ENCODE assay signal across 12 cellular contexts in the genomic region with DNA sequence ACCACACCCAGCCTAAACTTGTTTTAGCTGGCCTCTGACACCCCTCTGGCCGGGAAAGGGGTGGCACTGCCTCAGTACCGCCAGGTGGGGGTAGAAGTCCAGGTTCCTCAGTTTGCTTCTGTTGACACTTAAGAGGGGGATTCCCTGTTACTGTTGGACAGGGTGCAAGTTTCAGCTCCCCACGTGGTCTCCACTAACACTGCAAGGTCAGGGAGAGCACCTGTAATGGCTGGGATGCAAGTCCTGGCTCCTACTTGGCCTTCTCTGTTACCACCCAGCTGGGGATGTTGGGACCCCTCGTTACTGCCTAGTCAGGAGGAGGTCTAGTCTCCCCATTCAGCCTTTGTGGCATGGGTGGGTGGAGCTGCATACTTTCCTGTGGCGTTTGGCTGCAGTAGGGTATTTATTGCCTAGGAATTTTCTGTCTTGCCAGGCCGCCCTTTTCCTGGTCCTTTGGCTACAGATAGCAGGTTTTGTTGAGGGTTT. TPM values are rescaled to one million over a fixed set of nuclear protein-coding genes. Genes with fewer than 3 reads are reported as not detected.
DNase-seq lines count a peak whose midpoint lies in the region; ATAC-seq and TF ChIP-seq lines count a peak whose summit lies in the region.
"Had no signal": no experiment of that assay in that cellular context is flagged by ENCODE, and none has a peak within 500 bp of the region (broad histone marks: within the 10 kb centered on the region; RNA-seq: fewer than 3 reads in every experiment).

No MANE protein-coding gene starts in this region.

- POLR2A ChIA-PET in CD4-positive, alpha-beta T cell (lab: Charles Lee) = no interaction called here

- peaks cover 0 to 6% of the 10 kb centered on the region in 2 donors for H3K36me3 Mint-ChIP-seq in CD14-positive monocyte
- H3K36me3 Mint-ChIP-seq in CD4-positive, alpha-beta T cell (ENCODE audit: low read depth) = no peaks in the 10 kb centered on the region

- H3K27me3 ChIP-seq in OCI-LY1 (ENCODE audit: insufficient read depth, low read length) (no peaks in the 10 kb centered on the region), muscle layer of duodenum (ENCODE audit: low read depth, low read length) (no peaks in the 10 kb centered on the region)
- H3K27me3 ChIP-seq in CD4-positive, alpha-beta T cell (ENCODE audit: control insufficient read depth, insufficient read depth, low read length) = no peaks in the 10 kb centered on the region

- H3K36me3 ChIP-seq in OCI-LY1 (ENCODE audit: insufficient read depth, low read length) (no peaks in the 10 kb centered on the region), muscle layer of duodenum (ENCODE audit: control insufficient read depth in 1 of 2, insufficient read depth in 2 of 2, low read length in 2 of 2) (no peaks in the 10 kb centered on the region)

- TF ChIP-seq CTCF in CD14-positive monocyte (IDR thresholded peaks at IDR 0.05) (no peak), OCI-LY1 (IDR thresholded peaks at IDR 0.05; ENCODE audit: low read length) (peak; percentile 52)
- TF ChIP-seq CTCF in CD4-positive, alpha-beta T cell (IDR thresholded peaks at IDR 0.05) = no peak

- no peak overlapping the region for H2AFZ ChIP-seq in OCI-LY1 (ENCODE audit: low read length)

- DNase-seq in CD14-positive monocyte (ENCODE audit: low spot score) (no peak), NCI-H510A treated with DMSO at 0.1 percent for 48 hours (lab: John Stamatoyannopoulos, UW) (no peak), OCI-M1 (lab: John Stamatoyannopoulos, UW) (no peak), HUDEP-2 (lab: John Stamatoyannopoulos, UW; ENCODE audit: unreplicated experiment in 76 of 76) (no peak)
- DNase-seq in CD4-positive, alpha-beta T cell = no peak
- DNase-seq: NCI-H1048; stimulated activated CD4-positive, alpha-beta T cell treated with anti-CD3 and anti-CD28 coated beads, Interleukin-15, amount 100 ng/mL, for 24 hours; T1000 had no signal

- H3K4me3 Mint-ChIP-seq in CD14-positive monocyte = no peak overlapping the region
- H3K4me3 Mint-ChIP-seq in CD4-positive, alpha-beta T cell = no peak overlapping the region
- H3K4me3 Mint-ChIP-seq: stimulated activated naive CD8-positive, alpha-beta T cell treated with anti-CD3 and anti-CD28 coated beads, Interleukin-15, Interleukin-2, amounts not matched to agents 100 ng/mL and 50 ng/mL, for 24 hours had no signal

- no peaks in the 10 kb centered on the region for H3F3A ChIP-seq in OCI-LY1 (ENCODE audit: insufficient read depth, low read length)

- no peaks in the 10 kb centered on the region for H3K4me1 ChIP-seq in OCI-LY1 (ENCODE audit: insufficient read depth, low read length, severe bottlenecking)
- peaks cover 13 to 26% of the 10 kb centered on the region in 2 donors for H3K4me1 ChIP-seq in muscle layer of duodenum (ENCODE audit: control insufficient read depth in 1 of 2, insufficient read depth in 2 of 2, low read length in 2 of 2)

- CTCF ChIA-PET in CD4-positive, alpha-beta T cell (lab: Charles Lee) = no interaction called here

- H3K4me2 ChIP-seq in OCI-LY1 (ENCODE audit: low read length) = no peak overlapping the region

- H3K4me1 Mint-ChIP-seq in CD14-positive monocyte = peaks cover 36% of the 10 kb centered on the region
- H3K4me1 Mint-ChIP-seq in CD4-positive, alpha-beta T cell (ENCODE audit: low read depth) = no peaks in the 10 kb centered on the region

- no peak overlapping the region for H3K27ac ChIP-seq in OCI-LY1 (ENCODE audit: low read depth, low read length, poor library complexity, severe bottlenecking)
- peak overlapping the region; percentile 65 for H3K27ac ChIP-seq in muscle layer of duodenum (ENCODE audit: low read length)
- no peak overlapping the region for H3K27ac ChIP-seq in CD4-positive, alpha-beta T cell (ENCODE audit: low read depth, low read length)

- H4K20me1 ChIP-seq in OCI-LY1 (ENCODE audit: insufficient read depth, low read length) = no peaks in the 10 kb centered on the region

- no peaks in the 10 kb centered on the region for H3K79me2 ChIP-seq in OCI-LY1 (ENCODE audit: insufficient read depth, low read length)

- H3K27me3 Mint-ChIP-seq in CD14-positive monocyte (ENCODE audit: low read depth in 3 of 3) = peaks cover 0 to 7% (median 3%) of the 10 kb centered on the region in 3 donors
- H3K27me3 Mint-ChIP-seq in CD4-positive, alpha-beta T cell = no peaks in the 10 kb centered on the region
- H3K27me3 Mint-ChIP-seq: stimulated activated naive CD8-positive, alpha-beta T cell treated with anti-CD3 and anti-CD28 coated beads, Interleukin-15, Interleukin-2, amounts not matched to agents 100 ng/mL and 50 ng/mL, for 24 hours had no signal

- peak overlapping the region; percentile 90 to 99 (median 97) for H3K27ac Mint-ChIP-seq in CD14-positive monocyte
- H3K27ac Mint-ChIP-seq in CD4-positive, alpha-beta T cell = no peak overlapping the region
- H3K27ac Mint-ChIP-seq: stimulated activated naive CD8-positive, alpha-beta T cell treated with anti-CD3 and anti-CD28 coated beads, Interleukin-15, Interleukin-2, amounts not matched to agents 100 ng/mL and 50 ng/mL, for 24 hours had no signal

- peaks cover 0 to 2% (median 0%) of the 10 kb centered on the region in 7 donors for H3K9me3 Mint-ChIP-seq in CD14-positive monocyte
- no peaks in the 10 kb centered on the region for H3K9me3 Mint-ChIP-seq in CD4-positive, alpha-beta T cell
- H3K9me3 Mint-ChIP-seq: stimulated activated naive CD8-positive, alpha-beta T cell treated with anti-CD3 and anti-CD28 coated beads, Interleukin-15, Interleukin-2, amounts not matched to agents 100 ng/mL and 50 ng/mL, for 24 hours had no signal

- H3K9me2 ChIP-seq in OCI-LY1 (ENCODE audit: low read depth, low read length) = no peaks in the 10 kb centered on the region

- peak; percentile 85 for ATAC-seq in esophagus mucosa
- no peak for ATAC-seq in CD4-positive, alpha-beta T cell (ENCODE audit: poor library complexity)

- H3K9me3 ChIP-seq in OCI-LY1 (ENCODE audit: low read length) (no peaks in the 10 kb centered on the region), muscle layer of duodenum (ENCODE audit: control insufficient read depth in 1 of 2, low read length in 2 of 2) (no peaks in the 10 kb centered on the region)
- H3K9me3 ChIP-seq in CD4-positive, alpha-beta T cell (ENCODE audit: control insufficient read depth, low read length) = no peaks in the 10 kb centered on the region

- H3K9ac ChIP-seq in OCI-LY1 (ENCODE audit: low read length) = no peak overlapping the region

- intact Hi-C loops in CD14-positive monocyte (cut with micrococcal nuclease) = loop anchor here in 1 of 2 donors (1.0 to 2.0 kb wide), 2 partner anchors 11 to 19 kb away; partner anchors contain the start of gene MAPK7
- intact Hi-C loops in CD4-positive, alpha-beta T cell (cut with DNase I, micrococcal nuclease) = no loop called here

- no peak overlapping the region for H3K4me3 ChIP-seq in OCI-LY1 (ENCODE audit: low read depth, low read length, poor library complexity, severe bottlenecking)
- H3K4me3 ChIP-seq in muscle layer of duodenum (ENCODE audit: low read depth in 1 of 2, low read length in 2 of 2) = no peak overlapping the region

RNA-seq across cellular contexts. Expression of gene MFAP4, which starts 10.6 kb away (rescaled TPM):
- polyA plus RNA-seq in CD14-positive monocyte = under 1 TPM; 0.12 to 0.73 TPM
- total RNA-seq in esophagus mucosa = 5.2 TPM
- total RNA-seq in CD4-positive, alpha-beta T cell = not detected

RNA-seq across cellular contexts. Expression of gene RNF112, which starts 13.4 kb away (rescaled TPM):
- polyA plus RNA-seq in CD14-positive monocyte = not detected
- 1.1 TPM for total RNA-seq in esophagus mucosa
- total RNA-seq in CD4-positive, alpha-beta T cell = 1 to 10 TPM; 1.4 to 1.5 TPM

RNA-seq across cellular contexts. Expression of gene MAPK7, which starts 19.3 kb away (rescaled TPM):
- 1 to 10 TPM; 9.3 to 10.0 TPM for polyA plus RNA-seq in CD14-positive monocyte
- 35.2 TPM for total RNA-seq in esophagus mucosa
- 10 to 100 TPM; 15.2 to 17.3 TPM for total RNA-seq in CD4-positive, alpha-beta T cell

RNA-seq across cellular contexts. Expression of gene B9D1, which starts 35.1 kb away (rescaled TPM):
- polyA plus RNA-seq in CD14-positive monocyte = not detected
- 12.7 TPM for total RNA-seq in esophagus mucosa
- total RNA-seq in CD4-positive, alpha-beta T cell = under 1 TPM; 0.66 to 0.73 TPM
